14 cellular contexts compared by ENCODE assay signal in genomic region chr12:58487280-58488141, GRCh38.
DNase-seq lines count a peak whose midpoint lies in the region; ATAC-seq and TF ChIP-seq lines count a peak whose summit lies in the region.
"Had no signal": no experiment of that assay in that cellular context is flagged by ENCODE, and none has a peak within 500 bp of the region (broad histone marks: within the 10 kb centered on the region; RNA-seq: fewer than 3 reads in every experiment).

No MANE protein-coding gene starts in this region.

- H3K9me3 ChIP-seq in body of pancreas, result no peaks in the 10 kb centered on the region
- no peaks in the 10 kb centered on the region for H3K9me3 ChIP-seq in esophagus squamous epithelium
- H3K9me3 ChIP-seq: A549, spleen had no signal

- H3K36me3 ChIP-seq in ACC112 (ENCODE audit: insufficient read depth, low read length), result no peaks in the 10 kb centered on the region
- no peaks in the 10 kb centered on the region for H3K36me3 ChIP-seq in body of pancreas (replicated peaks in 1 of 2; ENCODE audit: insufficient read depth in 1 of 2, low read depth in 2 of 2)
- no peaks in the 10 kb centered on the region for H3K36me3 ChIP-seq in esophagus squamous epithelium
- H3K36me3 ChIP-seq: spleen had no signal

- peaks cover 21% of the 10 kb centered on the region for H3K4me1 ChIP-seq in ACC112 (ENCODE audit: control insufficient read depth, insufficient read depth, low read length, unreplicated experiment)
- H3K4me1 ChIP-seq in body of pancreas, result no peaks in the 10 kb centered on the region
- H3K4me1 ChIP-seq in esophagus squamous epithelium, result no peaks in the 10 kb centered on the region
- H3K4me1 ChIP-seq: A549, spleen had no signal

- intact Hi-C loops in body of pancreas (cut with DNase I) (no loop called here), Calu3 (cut with micrococcal nuclease; ENCODE audit: unreplicated experiment) (no loop called here), esophagus squamous epithelium (cut with DNase I) (no loop called here)

- CTCF ChIA-PET in Calu3 (lab: Charles Lee), result interaction anchor here (0.6 to 0.7 kb wide), 2 partner anchors 762 to 1935 kb away, joined by 3 read pairs; no protein-coding TSS in a partner anchor

- no peaks in the 10 kb centered on the region for H3K36me3 Mint-ChIP-seq in Calu3 (ENCODE audit: insufficient read depth, unreplicated experiment)
- H3K36me3 Mint-ChIP-seq: activated naive CD8-positive, alpha-beta T cell treated with anti-CD3 and anti-CD28 coated beads for 36 hours had no signal

- ATAC-seq in GM19351 (IDR thresholded peaks at IDR 0.05; ENCODE audit: unreplicated experiment) (peak; percentile 92), SK-N-SH treated with all-trans-retinoic acid at 6 μM for 48 hours (peak; percentile 69), body of pancreas (no peak)
- ATAC-seq: A549 had no signal

- H3K4me3 Mint-ChIP-seq in Calu3 (ENCODE audit: low read depth, unreplicated experiment), result no peak overlapping the region
- H3K4me3 Mint-ChIP-seq: activated naive CD8-positive, alpha-beta T cell treated with anti-CD3 and anti-CD28 coated beads for 36 hours had no signal

- H3K4me1 Mint-ChIP-seq in Calu3 (ENCODE audit: low read depth, unreplicated experiment), result no peaks in the 10 kb centered on the region
- H3K4me1 Mint-ChIP-seq: activated naive CD8-positive, alpha-beta T cell treated with anti-CD3 and anti-CD28 coated beads for 36 hours had no signal

- no peaks in the 10 kb centered on the region for H3K9me3 Mint-ChIP-seq in Calu3 (ENCODE audit: low read depth, unreplicated experiment)

- DNase-seq in glomerular visceral epithelial cell (ENCODE audit: extremely low spot score) (peak; percentile 31), body of pancreas (no peak), Calu3 (no peak), RKO (ENCODE audit: low spot score) (no peak), esophagus squamous epithelium (lab: John Stamatoyannopoulos, UW) (no peak)
- DNase-seq: activated naive CD8-positive, alpha-beta T cell treated with anti-CD3 and anti-CD28 coated beads for 36 hours; effector CD4-positive, alpha-beta T cell; HCEC 1CT; NCI-H1048; spleen had no signal

- no peaks in the 10 kb centered on the region for H3K27me3 ChIP-seq in ACC112 (ENCODE audit: insufficient read depth, low read length)
- no peaks in the 10 kb centered on the region for H3K27me3 ChIP-seq in body of pancreas
- H3K27me3 ChIP-seq in esophagus squamous epithelium, result no peaks in the 10 kb centered on the region
- H3K27me3 ChIP-seq: spleen had no signal

- TF ChIP-seq CTCF in body of pancreas (IDR thresholded peaks at IDR 0.05), result no peak
- no peak for TF ChIP-seq CTCF in Calu3 (IDR thresholded peaks at IDR 0.05; ENCODE audit: unreplicated experiment)
- no peak for TF ChIP-seq CTCF in esophagus squamous epithelium (IDR thresholded peaks at IDR 0.05)

- TF ChIP-seq POLR2A in body of pancreas (IDR thresholded peaks at IDR 0.05) (no peak), esophagus squamous epithelium (IDR thresholded peaks at IDR 0.05) (no peak)

- H3K27ac ChIP-seq in ACC112 (ENCODE audit: low read depth, low read length) (peak overlapping the region; percentile 64), body of pancreas (no peak overlapping the region), esophagus squamous epithelium (no peak overlapping the region)
- H3K27ac ChIP-seq: A549, spleen had no signal

- no peak overlapping the region for H3K27ac Mint-ChIP-seq in Calu3 (ENCODE audit: unreplicated experiment)
- H3K27ac Mint-ChIP-seq: activated naive CD8-positive, alpha-beta T cell treated with anti-CD3 and anti-CD28 coated beads for 36 hours had no signal

- no peak overlapping the region for H3K4me3 ChIP-seq in ACC112 (ENCODE audit: low read depth, low read length)
- H3K4me3 ChIP-seq in body of pancreas, result no peak overlapping the region
- H3K4me3 ChIP-seq in esophagus squamous epithelium, result no peak overlapping the region
- H3K4me3 ChIP-seq: A549, spleen had no signal

- 37 to 38% methylated on average over 2 of the region's 2 CpGs for WGBS in body of pancreas, 2 donors
- WGBS in esophagus squamous epithelium, 2 donors, result 30 to 37% methylated on average over 2 of the region's 2 CpGs

- no TSS peak for BruUV-seq in Calu3 (replicated peaks; lab: Mats Ljungman, UMichigan)

- no peaks in the 10 kb centered on the region for H3K79me2 ChIP-seq in ACC112 (ENCODE audit: control insufficient read depth, insufficient read depth, low read length, unreplicated experiment)

- no peaks in the 10 kb centered on the region for H3K27me3 Mint-ChIP-seq in Calu3 (ENCODE audit: unreplicated experiment)
- H3K27me3 Mint-ChIP-seq: activated naive CD8-positive, alpha-beta T cell treated with anti-CD3 and anti-CD28 coated beads for 36 hours had no signal

- no peak overlapping the region for H2AFZ ChIP-seq in ACC112 (ENCODE audit: low read length, unreplicated experiment)

TF ChIP-seq in SK-N-SH treated with all-trans-retinoic acid at 6 μM for 48 hours, 23 proteins besides CTCF, POLR2A, EP300 and RAD21:
- no peak for TF ChIP-seq ISL1 (CRISPR knock-in tag; IDR thresholded peaks at IDR 0.05)
- TF ChIP-seq, protein P1, sequence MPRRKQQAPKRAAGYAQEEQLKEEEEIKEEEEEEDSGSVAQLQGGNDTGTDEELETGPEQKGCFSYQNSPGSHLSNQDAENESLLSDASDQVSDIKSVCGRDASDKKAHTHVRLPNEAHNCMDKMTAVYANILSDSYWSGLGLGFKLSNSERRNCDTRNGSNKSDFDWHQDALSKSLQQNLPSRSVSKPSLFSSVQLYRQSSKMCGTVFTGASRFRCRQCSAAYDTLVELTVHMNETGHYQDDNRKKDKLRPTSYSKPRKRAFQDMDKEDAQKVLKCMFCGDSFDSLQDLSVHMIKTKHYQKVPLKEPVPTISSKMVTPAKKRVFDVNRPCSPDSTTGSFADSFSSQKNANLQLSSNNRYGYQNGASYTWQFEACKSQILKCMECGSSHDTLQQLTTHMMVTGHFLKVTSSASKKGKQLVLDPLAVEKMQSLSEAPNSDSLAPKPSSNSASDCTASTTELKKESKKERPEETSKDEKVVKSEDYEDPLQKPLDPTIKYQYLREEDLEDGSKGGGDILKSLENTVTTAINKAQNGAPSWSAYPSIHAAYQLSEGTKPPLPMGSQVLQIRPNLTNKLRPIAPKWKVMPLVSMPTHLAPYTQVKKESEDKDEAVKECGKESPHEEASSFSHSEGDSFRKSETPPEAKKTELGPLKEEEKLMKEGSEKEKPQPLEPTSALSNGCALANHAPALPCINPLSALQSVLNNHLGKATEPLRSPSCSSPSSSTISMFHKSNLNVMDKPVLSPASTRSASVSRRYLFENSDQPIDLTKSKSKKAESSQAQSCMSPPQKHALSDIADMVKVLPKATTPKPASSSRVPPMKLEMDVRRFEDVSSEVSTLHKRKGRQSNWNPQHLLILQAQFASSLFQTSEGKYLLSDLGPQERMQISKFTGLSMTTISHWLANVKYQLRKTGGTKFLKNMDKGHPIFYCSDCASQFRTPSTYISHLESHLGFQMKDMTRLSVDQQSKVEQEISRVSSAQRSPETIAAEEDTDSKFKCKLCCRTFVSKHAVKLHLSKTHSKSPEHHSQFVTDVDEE (CRISPR knock-in tag; IDR thresholded peaks at IDR 0.05), result no peak
- TF ChIP-seq ARNTL (CRISPR knock-in tag; IDR thresholded peaks at IDR 0.05; ENCODE audit: borderline replicate concordance, low read depth), result no peak
- TF ChIP-seq OSR1 (CRISPR knock-in tag; IDR thresholded peaks at IDR 0.05), result no peak
- no peak for TF ChIP-seq BACH2 (CRISPR knock-in tag; IDR thresholded peaks at IDR 0.05; ENCODE audit: borderline replicate concordance)
- no peak for TF ChIP-seq ZNF70 (CRISPR knock-in tag; IDR thresholded peaks at IDR 0.05)
- TF ChIP-seq RARB (CRISPR knock-in tag; IDR thresholded peaks at IDR 0.05), result no peak
- TF ChIP-seq ZC3H10 (CRISPR knock-in tag; IDR thresholded peaks at IDR 0.05), result no peak
- TF ChIP-seq, protein P2, sequence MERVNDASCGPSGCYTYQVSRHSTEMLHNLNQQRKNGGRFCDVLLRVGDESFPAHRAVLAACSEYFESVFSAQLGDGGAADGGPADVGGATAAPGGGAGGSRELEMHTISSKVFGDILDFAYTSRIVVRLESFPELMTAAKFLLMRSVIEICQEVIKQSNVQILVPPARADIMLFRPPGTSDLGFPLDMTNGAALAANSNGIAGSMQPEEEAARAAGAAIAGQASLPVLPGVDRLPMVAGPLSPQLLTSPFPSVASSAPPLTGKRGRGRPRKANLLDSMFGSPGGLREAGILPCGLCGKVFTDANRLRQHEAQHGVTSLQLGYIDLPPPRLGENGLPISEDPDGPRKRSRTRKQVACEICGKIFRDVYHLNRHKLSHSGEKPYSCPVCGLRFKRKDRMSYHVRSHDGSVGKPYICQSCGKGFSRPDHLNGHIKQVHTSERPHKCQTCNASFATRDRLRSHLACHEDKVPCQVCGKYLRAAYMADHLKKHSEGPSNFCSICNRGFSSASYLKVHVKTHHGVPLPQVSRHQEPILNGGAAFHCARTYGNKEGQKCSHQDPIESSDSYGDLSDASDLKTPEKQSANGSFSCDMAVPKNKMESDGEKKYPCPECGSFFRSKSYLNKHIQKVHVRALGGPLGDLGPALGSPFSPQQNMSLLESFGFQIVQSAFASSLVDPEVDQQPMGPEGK (CRISPR knock-in tag; IDR thresholded peaks at IDR 0.05; ENCODE audit: borderline replicate concordance), result no peak
- TF ChIP-seq, protein P3, sequence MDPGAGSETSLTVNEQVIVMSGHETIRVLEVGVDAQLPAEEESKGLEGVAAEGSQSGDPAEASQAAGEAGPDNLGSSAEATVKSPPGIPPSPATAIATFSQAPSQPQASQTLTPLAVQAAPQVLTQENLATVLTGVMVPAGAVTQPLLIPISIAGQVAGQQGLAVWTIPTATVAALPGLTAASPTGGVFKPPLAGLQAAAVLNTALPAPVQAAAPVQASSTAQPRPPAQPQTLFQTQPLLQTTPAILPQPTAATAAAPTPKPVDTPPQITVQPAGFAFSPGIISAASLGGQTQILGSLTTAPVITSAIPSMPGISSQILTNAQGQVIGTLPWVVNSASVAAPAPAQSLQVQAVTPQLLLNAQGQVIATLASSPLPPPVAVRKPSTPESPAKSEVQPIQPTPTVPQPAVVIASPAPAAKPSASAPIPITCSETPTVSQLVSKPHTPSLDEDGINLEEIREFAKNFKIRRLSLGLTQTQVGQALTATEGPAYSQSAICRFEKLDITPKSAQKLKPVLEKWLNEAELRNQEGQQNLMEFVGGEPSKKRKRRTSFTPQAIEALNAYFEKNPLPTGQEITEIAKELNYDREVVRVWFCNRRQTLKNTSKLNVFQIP (CRISPR knock-in tag; IDR thresholded peaks at IDR 0.05; ENCODE audit: borderline replicate concordance, low read depth), result no peak
- no peak for TF ChIP-seq ZNF565 (CRISPR knock-in tag; conservative IDR thresholded peaks at IDR 0.05; ENCODE audit: low read depth)
- TF ChIP-seq ZFP30 (CRISPR knock-in tag; IDR thresholded peaks at IDR 0.05), result no peak
- no peak for TF ChIP-seq SNAI2 (CRISPR knock-in tag; IDR thresholded peaks at IDR 0.05)
- no peak for TF ChIP-seq TCF4 (CRISPR knock-in tag; IDR thresholded peaks at IDR 0.05; ENCODE audit: borderline replicate concordance)
